In the genomic region with DNA sequence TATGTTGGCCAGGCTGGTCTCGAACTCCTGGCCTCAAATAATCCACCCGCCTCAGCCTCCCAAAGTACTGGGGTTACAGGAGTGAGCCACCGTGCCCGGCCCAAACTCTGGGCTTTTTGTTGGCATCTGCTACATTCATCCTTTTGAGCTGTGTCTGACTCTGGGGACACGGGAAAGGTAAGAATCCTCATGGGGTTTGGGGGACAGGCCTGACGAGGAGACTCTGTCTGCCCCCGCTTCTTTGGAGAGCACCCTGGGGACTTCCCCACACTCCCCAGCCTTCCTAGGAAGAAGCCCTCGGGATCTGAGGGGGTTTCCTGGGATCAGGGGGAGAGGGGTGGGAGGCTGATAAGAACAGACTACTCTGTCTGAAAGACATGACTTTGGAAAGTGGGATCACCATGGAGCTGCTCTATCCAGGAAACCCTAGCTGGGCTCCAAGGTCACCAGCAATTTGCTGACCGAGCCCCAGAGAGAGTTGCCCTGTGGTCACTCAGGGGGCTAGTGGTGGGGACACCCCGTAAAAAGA, we compare ENCODE assay signal across 23 cellular contexts. TPM values are rescaled to one million over a fixed set of nuclear protein-coding genes. Genes with fewer than 3 reads are reported as not detected.
DNase-seq lines count a peak whose midpoint lies in the region; ATAC-seq and TF ChIP-seq lines count a peak whose summit lies in the region.
"Had no signal": no experiment of that assay in that cellular context is flagged by ENCODE, and none has a peak within 500 bp of the region (broad histone marks: within the 10 kb centered on the region; RNA-seq: fewer than 3 reads in every experiment).

No MANE protein-coding gene starts in this region.

- H3K27ac Mint-ChIP-seq in activated CD4-positive, alpha-beta T cell treated with anti-CD3 and anti-CD28 coated beads, Interleukin-2, amount 10 ng/mL, durations not matched to agents 7 days and 5 days, result peak overlapping the region; percentile 36
- H3K27ac Mint-ChIP-seq in activated B cell treated with CpG ODN at 0.5 μM for 24 hours, result no peak overlapping the region
- H3K27ac Mint-ChIP-seq: GM23338 had no signal

- no peaks in the 10 kb centered on the region for H3K9me2 ChIP-seq in PC-3 (replicated peaks; ENCODE audit: low read length)

- peak overlapping the region; percentile 99 for H3K27ac ChIP-seq in neutrophil
- no peak overlapping the region for H3K27ac ChIP-seq in PC-3 (ENCODE audit: low read length)
- H3K27ac ChIP-seq: 22Rv1, RWPE1 had no signal

- no peaks in the 10 kb centered on the region for H3K79me2 ChIP-seq in PC-3 (ENCODE audit: low read length)

- H3K4me3 Mint-ChIP-seq in activated CD4-positive, alpha-beta T cell treated with anti-CD3 and anti-CD28 coated beads, Interleukin-2, amount 10 ng/mL, durations not matched to agents 7 days and 5 days, result no peak overlapping the region
- H3K4me3 Mint-ChIP-seq in activated B cell treated with CpG ODN at 0.5 μM for 24 hours, result peak overlapping the region; percentile 28
- H3K4me3 Mint-ChIP-seq: GM23338, H9 had no signal

- no peak overlapping the region for H3K4me2 ChIP-seq in PC-3 (ENCODE audit: low read length)
- H3K4me2 ChIP-seq: GM23338 had no signal

- POLR2A ChIA-PET in activated CD4-positive, alpha-beta T cell treated with anti-CD3 and anti-CD28 coated beads, Interleukin-2, amount 10 ng/mL, durations not matched to agents 7 days and 5 days (lab: Charles Lee), result no interaction called here
- POLR2A ChIA-PET in activated B cell treated with CpG ODN at 0.5 μM for 24 hours (lab: Charles Lee), result interaction anchor here (0.6 to 1.7 kb wide), 4 partner anchors 9 to 49 kb away, joined by 3 to 4 read pairs (median 3); no protein-coding TSS in a partner anchor
- POLR2A ChIA-PET in PC-3 (lab: Charles Lee; ENCODE audit: unreplicated experiment), result no interaction called here

- BruUV-seq in PC-3 (replicated peaks; lab: Mats Ljungman, UMichigan), result no TSS peak

- H3K36me3 ChIP-seq in neutrophil, result no peaks in the 10 kb centered on the region
- H3K36me3 ChIP-seq in PC-3 (ENCODE audit: low read depth, low read length), result no peaks in the 10 kb centered on the region
- H3K36me3 ChIP-seq: BE2C, MG63 had no signal

- intact Hi-C loops in activated B cell treated with CpG ODN at 0.5 μM for 24 hours (cut with micrococcal nuclease), result no loop called here
- intact Hi-C loops in PC-3 (cut with micrococcal nuclease), result no loop called here

- TF ChIP-seq CTCF in activated B cell treated with CpG ODN at 0.5 μM for 24 hours (IDR thresholded peaks at IDR 0.05) (no peak), neutrophil (IDR thresholded peaks at IDR 0.05) (no peak), PC-3 (conservative IDR thresholded peaks at IDR 0.05; ENCODE audit: low read depth, low read length) (no peak)

- CTCF ChIA-PET in activated CD4-positive, alpha-beta T cell treated with anti-CD3 and anti-CD28 coated beads, Interleukin-2, amount 10 ng/mL, durations not matched to agents 7 days and 5 days (lab: Charles Lee), result no interaction called here
- CTCF ChIA-PET in activated B cell treated with CpG ODN at 0.5 μM for 24 hours (lab: Charles Lee) (interaction anchor here (1.3 kb wide), 1 partner anchor 29 kb away, joined by 3 read pairs; the partner anchor contains the start of gene TRAPPC5), PC-3 (lab: Charles Lee) (no interaction called here)

- H3K4me1 Mint-ChIP-seq in activated CD4-positive, alpha-beta T cell treated with anti-CD3 and anti-CD28 coated beads, Interleukin-2, amount 10 ng/mL, durations not matched to agents 7 days and 5 days, result peaks cover 27% of the 10 kb centered on the region
- peaks cover 79% of the 10 kb centered on the region for H3K4me1 Mint-ChIP-seq in activated B cell treated with CpG ODN at 0.5 μM for 24 hours
- H3K4me1 Mint-ChIP-seq: GM23338 had no signal

- H3K9me3 ChIP-seq in neutrophil, result no peaks in the 10 kb centered on the region
- H3K9me3 ChIP-seq in PC-3 (ENCODE audit: low read length), result no peaks in the 10 kb centered on the region
- H3K9me3 ChIP-seq: BE2C, MG63 had no signal

- ATAC-seq in activated B cell treated with CpG ODN at 0.5 μM for 24 hours (ENCODE audit: low read depth), result no peak
- no peak for ATAC-seq in GM19452 (IDR thresholded peaks at IDR 0.05; ENCODE audit: unreplicated experiment)
- ATAC-seq in PC-3, result no peak
- ATAC-seq: GM23338, Panc1 had no signal

- no peak overlapping the region for H3K9ac ChIP-seq in PC-3 (ENCODE audit: low read length)

- no peaks in the 10 kb centered on the region for H4K20me1 ChIP-seq in PC-3 (ENCODE audit: low read length)

- H3K4me1 ChIP-seq in neutrophil (ENCODE audit: control insufficient read depth in 1 of 2, insufficient read depth in 1 of 2, low read depth in 1 of 2, low read length in 1 of 2) (peaks cover 67 to 74% of the 10 kb centered on the region in 2 experiments), PC-3 (ENCODE audit: insufficient read depth, low read length) (no peaks in the 10 kb centered on the region)
- H3K4me1 ChIP-seq: BE2C had no signal

- H3K36me3 Mint-ChIP-seq in activated CD4-positive, alpha-beta T cell treated with anti-CD3 and anti-CD28 coated beads, Interleukin-2, amount 10 ng/mL, durations not matched to agents 7 days and 5 days (ENCODE audit: low read depth), result no peaks in the 10 kb centered on the region
- H3K36me3 Mint-ChIP-seq in activated B cell treated with CpG ODN at 0.5 μM for 24 hours (ENCODE audit: low read depth), result no peaks in the 10 kb centered on the region
- H3K36me3 Mint-ChIP-seq: CD8-positive, alpha-beta memory T cell had no signal

- H3F3A ChIP-seq in PC-3 (ENCODE audit: low read length, unreplicated experiment), result no peaks in the 10 kb centered on the region

- H3K4me3 ChIP-seq in neutrophil (ENCODE audit: low read depth in 1 of 2, low read length in 1 of 2), result no peak overlapping the region
- H3K4me3 ChIP-seq in PC-3 (ENCODE audit: low read length), result no peak overlapping the region
- H3K4me3 ChIP-seq: GM23338, MG63 had no signal

- no peak for DNase-seq in activated CD4-positive, alpha-beta T cell treated with anti-CD3 and anti-CD28 coated beads, Interleukin-2, amount 10 ng/mL, durations not matched to agents 7 days and 5 days
- no peak for DNase-seq in activated CD4-positive, alpha-beta T cell treated with anti-CD3 and anti-CD28 coated beads for 1 hour
- DNase-seq in activated B cell treated with CpG ODN at 0.5 μM for 24 hours (no peak), PC-3 (no peak)
- DNase-seq in stimulated activated CD4-positive, alpha-beta T cell treated with anti-CD3 and anti-CD28 coated beads, Interleukin-15, amount 100 ng/mL, for 24 hours, result no peak
- DNase-seq: BE2C; CD8-positive, alpha-beta memory T cell; DMS 273 treated with DMSO at 0.1 percent for 48 hours; DMS79; H9; KG1; MG63; NCI-H2029; NCI-H526 treated with DMSO at 0.1 percent for 48 hours; SHP77 had no signal

- H2AFZ ChIP-seq in PC-3 (ENCODE audit: low read length), result no peak overlapping the region
- H2AFZ ChIP-seq: GM23338 had no signal

- H3K27me3 Mint-ChIP-seq in activated CD4-positive, alpha-beta T cell treated with anti-CD3 and anti-CD28 coated beads, Interleukin-2, amount 10 ng/mL, durations not matched to agents 7 days and 5 days, result no peaks in the 10 kb centered on the region
- no peaks in the 10 kb centered on the region for H3K27me3 Mint-ChIP-seq in activated B cell treated with CpG ODN at 0.5 μM for 24 hours

- H3K27me3 ChIP-seq in neutrophil (no peaks in the 10 kb centered on the region), PC-3 (ENCODE audit: low read length) (no peaks in the 10 kb centered on the region)
- H3K27me3 ChIP-seq: MG63 had no signal

- H3K9me3 Mint-ChIP-seq in activated CD4-positive, alpha-beta T cell treated with anti-CD3 and anti-CD28 coated beads, Interleukin-2, amount 10 ng/mL, durations not matched to agents 7 days and 5 days, result no peaks in the 10 kb centered on the region
- no peaks in the 10 kb centered on the region for H3K9me3 Mint-ChIP-seq in activated B cell treated with CpG ODN at 0.5 μM for 24 hours
- H3K9me3 Mint-ChIP-seq: CD8-positive, alpha-beta memory T cell; GM23338; H9 had no signal

RNA-seq across cellular contexts. Expression of gene FCER2, which starts 8.1 kb away (rescaled TPM):
- under 1 TPM; 0.23 to 0.30 TPM for total RNA-seq in activated CD4-positive, alpha-beta T cell treated with anti-CD3 and anti-CD28 coated beads, Interleukin-2, amount 10 ng/mL, durations not matched to agents 7 days and 5 days
- 191 and 193 TPM in 2 replicates for total RNA-seq in activated B cell treated with CpG ODN at 0.5 μM for 24 hours
- not detected in 2 replicates for total RNA-seq in PC-3 (2014; rRNA removed)
- total RNA-seq: GM23338, H9, NCI-H460, SK-MEL-5 had no signal

RNA-seq across cellular contexts. Expression of gene CLEC4G, which starts 21.9 kb away (rescaled TPM):
- not detected for total RNA-seq in activated CD4-positive, alpha-beta T cell treated with anti-CD3 and anti-CD28 coated beads, Interleukin-2, amount 10 ng/mL, durations not matched to agents 7 days and 5 days
- 0.55 and 0.78 TPM in 2 replicates for total RNA-seq in activated B cell treated with CpG ODN at 0.5 μM for 24 hours
- total RNA-seq in PC-3 (2014; rRNA removed), result not detected in 2 replicates
- total RNA-seq: CD8-positive, alpha-beta memory T cell; H9; NCI-H460; SK-MEL-5 had no signal

RNA-seq across cellular contexts. Expression of gene TRAPPC5, which starts 29.4 kb away (rescaled TPM):
- total RNA-seq in activated CD4-positive, alpha-beta T cell treated with anti-CD3 and anti-CD28 coated beads, Interleukin-2, amount 10 ng/mL, durations not matched to agents 7 days and 5 days, result 100 to 1,000 TPM; 105 to 106 TPM
- total RNA-seq in activated B cell treated with CpG ODN at 0.5 μM for 24 hours (110 and 123 TPM in 2 replicates), PC-3 (2014; rRNA removed) (317 and 376 TPM in 2 replicates)

RNA-seq across cellular contexts. Expression of gene MCEMP1, which starts 33.1 kb away (rescaled TPM):
- not detected for total RNA-seq in activated CD4-positive, alpha-beta T cell treated with anti-CD3 and anti-CD28 coated beads, Interleukin-2, amount 10 ng/mL, durations not matched to agents 7 days and 5 days
- total RNA-seq in activated B cell treated with CpG ODN at 0.5 μM for 24 hours, result not detected in 2 replicates
- not detected in 2 replicates for total RNA-seq in PC-3 (2014; rRNA removed)
- total RNA-seq: CD8-positive, alpha-beta memory T cell; GM23338; H9; NCI-H460; SK-MEL-5 had no signal

RNA-seq across cellular contexts. Expression of gene CD209, which starts 37.3 kb away (rescaled TPM):
- total RNA-seq in activated CD4-positive, alpha-beta T cell treated with anti-CD3 and anti-CD28 coated beads, Interleukin-2, amount 10 ng/mL, durations not matched to agents 7 days and 5 days, result not detected
- total RNA-seq in activated B cell treated with CpG ODN at 0.5 μM for 24 hours (0.11 and 0.24 TPM in 2 replicates), PC-3 (2014; rRNA removed) (not detected in 2 replicates)
- total RNA-seq: H9, NCI-H460, SK-MEL-5 had no signal

Comparison
In these comparisons a context has a peak if more than half of its experiments do, and no peak if none do; other contexts are left out.
1. RNA of gene FCER2, which starts 8.1 kb away (total RNA-seq): 191 to 193 TPM in activated B cell treated with CpG ODN at 0.5 μM for 24 hours; 0.23 to 0.30 TPM in activated CD4-positive, alpha-beta T cell treated with anti-CD3 and anti-CD28 coated beads, Interleukin-2, amount 10 ng/mL, durations not matched to agents 7 days and 5 days and not detected in PC-3; every median in the first group is over 100 times any median in the second.